8 cellular contexts compared by ENCODE assay signal in genomic region chrX:74293343-74293946, GRCh38. TPM values are rescaled to one million over a fixed set of nuclear protein-coding genes. Genes with fewer than 3 reads are reported as not detected.
A peak's percentile ranks its signal among the peaks of the same experiment; 100 is the strongest.
DNase-seq lines count a peak whose midpoint lies in the region; ATAC-seq, FAIRE-seq and TF ChIP-seq lines count a peak whose summit lies in the region.

No MANE protein-coding gene starts in this region.

- H3K23ac ChIP-seq in H1 (ENCODE audit: insufficient read length) (no peak overlapping the region), mesendoderm (ENCODE audit: low read length) (no peak overlapping the region)

- H3K4me1 ChIP-seq in H1 (replicated peaks in 1 of 4; ENCODE audit: control insufficient read depth in 3 of 4, insufficient read depth in 4 of 4, low read length in 3 of 4) (peaks cover 0 to 5% (median under 1%) of the 10 kb centered on the region in 4 experiments; a peak in 3 of 7 replicates), mesendoderm (ENCODE audit: control insufficient read depth, low read depth, low read length) (no peaks in the 10 kb centered on the region)

- H3K4me3 ChIP-seq in H1 (ENCODE audit: extremely low read depth in 1 of 4, insufficient read depth in 2 of 4, low read depth in 3 of 4, low read length in 4 of 4) (peak overlapping the region; percentile 78 to 95 (median 86)), mesendoderm (ENCODE audit: low read length) (peak overlapping the region; percentile 79)

- peaks cover 0 to under 1% of the 10 kb centered on the region in 2 experiments for H4K20me1 ChIP-seq in H1 (replicated peaks in 1 of 2; ENCODE audit: control insufficient read depth in 1 of 2, insufficient read depth in 2 of 2, low read length in 2 of 2)

- peak overlapping the region; percentile 93 to 97 for H3K4me2 ChIP-seq in H1 (ENCODE audit: insufficient read depth in 1 of 2, low read depth in 2 of 2, low read length in 2 of 2)
- peak overlapping the region; percentile 93 for H3K4me2 ChIP-seq in mesendoderm (ENCODE audit: low read length)

- H3K79me2 ChIP-seq in H1 (ENCODE audit: control insufficient read depth in 1 of 2, insufficient read depth in 2 of 2, low read length in 2 of 2) (peaks cover 4 to 40% of the 10 kb centered on the region in 2 experiments; a peak in 3 of 4 replicates), mesendoderm (ENCODE audit: control insufficient read depth, insufficient read depth, low read length) (peaks cover 24% of the 10 kb centered on the region)

- H2AK5ac ChIP-seq in H1 (ENCODE audit: low read depth, low read length) (0 out of 2 replicates have a peak overlapping the region, but pooled peaks have one; percentile 2), mesendoderm (ENCODE audit: low read length) (no peak overlapping the region)

- no peak for ATAC-seq in GM21360 (IDR thresholded peaks at IDR 0.05; ENCODE audit: unreplicated experiment)

- H2BK20ac ChIP-seq in H1 (ENCODE audit: low read length): no peak overlapping the region

- POLR2A ChIA-PET in H1 (lab: Charles Lee; ENCODE audit: partially characterized antibody): interaction anchor here (0.8 to 3.7 kb wide), 12 partner anchors 9 to 33 kb away, joined by 3 to 27 read pairs (median 6); no protein-coding TSS in a partner anchor

- H2BK120ac ChIP-seq in H1 (replicated peaks; ENCODE audit: low read depth, low read length) (no peak overlapping the region), mesendoderm (ENCODE audit: low read depth, low read length) (no peak overlapping the region)

- H3K9ac ChIP-seq in H1 (replicated peaks in 1 of 4; ENCODE audit: extremely low read depth in 1 of 4, low read depth in 3 of 4, low read length in 3 of 4) (peak overlapping the region in 3 of 4 experiments; percentile 66 to 92 (median 92); a peak in 6 of 7 replicates), mesendoderm (ENCODE audit: low read length) (peak overlapping the region; percentile 80)

- H3K18ac ChIP-seq in H1 (ENCODE audit: extremely low read depth, low read length): peak overlapping the region; percentile 20; the same call in 1 of the 2 replicates
- H3K18ac ChIP-seq in mesendoderm (ENCODE audit: low read length): no peak overlapping the region

- CTCF ChIA-PET in H1 (lab: Charles Lee; ENCODE audit: partially characterized antibody): interaction anchor here (0.8 to 1.8 kb wide), 4 partner anchors 23 to 65 kb away, joined by 3 to 7 read pairs (median 4); no protein-coding TSS in a partner anchor

- H3K79me1 ChIP-seq in H1 (ENCODE audit: low read depth, low read length) (no peaks in the 10 kb centered on the region), mesendoderm (ENCODE audit: low read length) (no peaks in the 10 kb centered on the region)

- H4K5ac ChIP-seq in H1 (ENCODE audit: insufficient read length, low read depth, low read length) (peak overlapping the region; percentile 65), mesendoderm (ENCODE audit: low read length) (no peak overlapping the region)

- peak overlapping the region; percentile 75 for H3K27ac ChIP-seq in H1 (ENCODE audit: low read depth, low read length)
- H3K27ac ChIP-seq in mesendoderm (ENCODE audit: low read depth, low read length): no peak overlapping the region

- H3K27me3 ChIP-seq in H1 (replicated peaks in 1 of 4; ENCODE audit: control insufficient read depth in 3 of 4, extremely low read depth in 1 of 4, insufficient read depth in 3 of 4, low read length in 3 of 4): no peaks in the 10 kb centered on the region
- no peaks in the 10 kb centered on the region for H3K27me3 ChIP-seq in mesendoderm (ENCODE audit: insufficient read depth, low read length, poor library complexity)

- peak overlapping the region; percentile 86 for H4K91ac ChIP-seq in H1 (replicated peaks; ENCODE audit: insufficient read length, low read length)

- H3K23me2 ChIP-seq in H1 (ENCODE audit: low read depth, low read length): 0 out of 2 replicates have a peak, but pooled peaks cover 2% of the 10 kb centered on the region

- TF ChIP-seq POLR2A in H1 (IDR thresholded peaks at IDR 0.05; ENCODE audit: control extremely low read depth in 1 of 2, low read depth in 2 of 2, low read length in 2 of 2): no peak; a peak in 2 of 3 replicates

- H3K56ac ChIP-seq in H1 (replicated peaks; ENCODE audit: insufficient read length, low read depth, low read length) (no peak overlapping the region), mesendoderm (ENCODE audit: low read length) (peak overlapping the region; percentile 92)

- no peak for TF ChIP-seq RAD21 in H1 (IDR thresholded peaks at IDR 0.05 in 1 of 2, conservative IDR thresholded peaks at IDR 0.05 in 1 of 2; ENCODE audit: low read depth in 2 of 2, low read length in 2 of 2)

- peak overlapping the region; percentile 90; the same call in 1 of the 2 replicates for H2AFZ ChIP-seq in H1 (ENCODE audit: low read length)

- peak overlapping the region; percentile 75; the same call in 1 of the 2 replicates for H2BK12ac ChIP-seq in H1 (ENCODE audit: low read depth, low read length)

- 16% methylated on average over 5 of the region's 25 CpGs; no CpG with 5 or more reads in 1 of the 2 experiments for WGBS in H1 (ENCODE audit: extremely low coverage in 1 of 2, insufficient coverage in 1 of 2, insufficient read length in 1 of 2, insufficient replicate concordance in 2 of 2, low coverage in 1 of 2, low lambda C conversion rate in 2 of 2, missing lambda C conversion rate in 1 of 2), 2 experiments
- WGBS in mesendoderm (ENCODE audit: extremely low coverage, insufficient coverage, low lambda C conversion rate): no CpG with 5 or more reads among the region's 25 CpGs

- H4K8ac ChIP-seq in H1 (ENCODE audit: extremely low read depth, insufficient read depth, low read length) (no peak overlapping the region), mesendoderm (ENCODE audit: low read depth, low read length) (no peak overlapping the region)

- H2BK5ac ChIP-seq in H1 (ENCODE audit: low read depth, low read length) (peak overlapping the region; percentile 97), mesendoderm (ENCODE audit: low read length) (no peak overlapping the region)

- H3K36me3 ChIP-seq in H1 (ENCODE audit: control insufficient read depth in 2 of 4, insufficient read depth in 4 of 4, low read length in 3 of 4) (peaks cover 0 to 8% (median under 1%) of the 10 kb centered on the region in 4 experiments; a peak in 2 of 8 replicates), mesendoderm (ENCODE audit: control insufficient read depth, insufficient read depth, low read length) (no peaks in the 10 kb centered on the region)

- no peak for TF ChIP-seq CTCF in H1 (IDR thresholded peaks at IDR 0.05; ENCODE audit: control extremely low read depth in 1 of 3, insufficient read depth in 1 of 3, low read depth in 1 of 3, low read length in 3 of 3)

- peak; percentile 52 for DNase-seq in GM04504 (ENCODE audit: low read depth)
- peak; percentile 76 for DNase-seq in HT-29 (ENCODE audit: low spot score)
- peak; percentile 39 to 45 for DNase-seq in NOMO-1 (lab: John Stamatoyannopoulos, UW; ENCODE audit: unreplicated experiment in 2 of 2)
- DNase-seq in activated CD8-positive, alpha-beta memory T cell treated with anti-CD3 and anti-CD28 coated beads for 48 hours (ENCODE audit: low read depth in 2 of 3, low spot score in 2 of 3): peak; percentile 4 to 34 (median 7)
- peak in 1 of 2 experiments; percentile 63 for DNase-seq in H1 (ENCODE audit: low read depth in 1 of 2, low spot score in 2 of 2)
- peak; percentile 80 for DNase-seq in mesendoderm
- peak; percentile 36 for DNase-seq in stimulated activated CD8-positive, alpha-beta memory T cell treated with anti-CD3 and anti-CD28 coated beads, Interleukin-12 subunit alpha, Interleukin-12 subunit beta, amount 100 ng/mL, for 1 hour (ENCODE audit: low read depth)

- H3K4ac ChIP-seq in H1 (replicated peaks; ENCODE audit: insufficient read length, low read depth, low read length) (no peak overlapping the region), mesendoderm (ENCODE audit: low read depth, low read length) (no peak overlapping the region)

- H3K14ac ChIP-seq in H1 (ENCODE audit: insufficient read length): no peak overlapping the region

- no peaks in the 10 kb centered on the region for H3K9me3 ChIP-seq in H1 (ENCODE audit: insufficient read depth in 2 of 2, low read depth in 1 of 2, low read length in 1 of 2)

- H2BK15ac ChIP-seq in H1 (ENCODE audit: low read length) (no peak overlapping the region), mesendoderm (replicated peaks; ENCODE audit: low read depth) (no peak overlapping the region)

- TF ChIP-seq EP300 in H1 (IDR thresholded peaks at IDR 0.05; ENCODE audit: borderline replicate concordance in 1 of 2, low read depth in 2 of 2, low read length in 2 of 2): no peak

- no peak for FAIRE-seq in H1 (lab: Jason Lieb, UNC)

TF ChIP-seq in H1, 55 proteins besides CTCF, POLR2A, EP300 and RAD21 (continues in another document):
- TF ChIP-seq GABPA (IDR thresholded peaks at IDR 0.05; ENCODE audit: borderline replicate concordance, insufficient read depth, low read length) (no peak), RNF2 (IDR thresholded peaks at IDR 0.05; ENCODE audit: borderline replicate concordance, low read depth, low read length, missing control alignments, poor library complexity, severe bottlenecking) (no peak), POU5F1 (IDR thresholded peaks at IDR 0.05; ENCODE audit: low read depth, low read length) (no peak), MAFK (IDR thresholded peaks at IDR 0.05; ENCODE audit: low read depth, low read length) (no peak), SUZ12 (IDR thresholded peaks at IDR 0.05; ENCODE audit: low read length) (no peak), SIX5 (IDR thresholded peaks at IDR 0.05; ENCODE audit: low read depth, low read length) (no peak), MAX (IDR thresholded peaks at IDR 0.05) (peak; percentile 62), SIRT6 (IDR thresholded peaks at IDR 0.05; ENCODE audit: low read length) (no peak), JUND (IDR thresholded peaks at IDR 0.05; ENCODE audit: low read length) (no peak), HDAC6 (IDR thresholded peaks at IDR 0.05; ENCODE audit: low read depth, low read length) (no peak), NRF1 (IDR thresholded peaks at IDR 0.05; ENCODE audit: low read depth, low read length) (peak; percentile 48)

RNA-seq across cellular contexts. Expression of gene ZCCHC13, which starts 10.5 kb away (rescaled TPM):
- total RNA-seq in HT-29 (2014; rRNA removed; shearing (Covaris generic)): not detected in 2 replicates
- total RNA-seq in H1 (2021; fragmentation: NEBNext Ultra II Directional; extraction: Animal tissue kit (Norgen Biotek cat#: 25700)): not detected in 2 replicates
- polyA plus RNA-seq in H1 (2011; rRNA removed): not detected in 2 replicates
- polyA plus RNA-seq in H1 (2011; cell fraction: cytosol; rRNA removed): not detected
- not detected for polyA plus RNA-seq in H1 (2011; cell fraction: nucleus; rRNA removed)
- polyA plus RNA-seq in H1 (2012, experiment 1 of 2): not detected in 4 replicates
- polyA plus RNA-seq in H1 (2012, experiment 2 of 2): not detected
- not detected for polyA plus RNA-seq in H1 (2013, experiment 1 of 2)
- polyA plus RNA-seq in H1 (2013, experiment 2 of 2): not detected
- polyA minus RNA-seq in H1 (2011; rRNA and poly(A)+ RNA removed): not detected in 2 replicates
- not detected for polyA minus RNA-seq in H1 (2011; cell fraction: cytosol; rRNA and poly(A)+ RNA removed)
- not detected for polyA minus RNA-seq in H1 (2011; cell fraction: nucleus; rRNA and poly(A)+ RNA removed)
- polyA plus RNA-seq in mesendoderm (2013, experiment 1 of 2): not detected
- not detected for polyA plus RNA-seq in mesendoderm (2013, experiment 2 of 2)
